ENCODE assay signal across 15 cellular contexts in genomic region chr3:183449791-183450190, GRCh38. TPM values are rescaled to one million over a fixed set of nuclear protein-coding genes. Genes with fewer than 3 reads are reported as not detected.
DNase-seq lines count a peak whose midpoint lies in the region; ATAC-seq, FAIRE-seq and TF ChIP-seq lines count a peak whose summit lies in the region.
"Had no signal": no experiment of that assay in that cellular context is flagged by ENCODE, and none has a peak within 500 bp of the region (broad histone marks: within the 10 kb centered on the region; RNA-seq: fewer than 3 reads in every experiment).

No MANE protein-coding gene starts in this region.

- no peak overlapping the region for H2BK15ac ChIP-seq in IMR-90 (ENCODE audit: low read depth, low read length)

- H4K91ac ChIP-seq in IMR-90 (ENCODE audit: insufficient read depth, low read depth, low read length): no peak overlapping the region

- no peak overlapping the region for H2AK5ac ChIP-seq in IMR-90 (ENCODE audit: low read depth, low read length)

- no peak overlapping the region for H2AFZ ChIP-seq in IMR-90 (replicated peaks; ENCODE audit: low read length, poor library complexity)
- H2AFZ ChIP-seq in endothelial cell of umbilical vein (ENCODE audit: low read depth, low read length): no peak overlapping the region
- no peak overlapping the region for H2AFZ ChIP-seq in neuron (ENCODE audit: low read depth, low read length)

- no peak overlapping the region for H2BK20ac ChIP-seq in IMR-90 (ENCODE audit: low read depth, low read length)

- no peak for TF ChIP-seq CTCF in IMR-90 (conservative IDR thresholded peaks at IDR 0.05; ENCODE audit: low read depth, low read length)
- TF ChIP-seq CTCF in endothelial cell of umbilical vein (IDR thresholded peaks at IDR 0.05; ENCODE audit: extremely low read depth in 1 of 2, insufficient read depth in 1 of 2, low read depth in 1 of 2, low read length in 2 of 2): no peak
- no peak for TF ChIP-seq CTCF in foreskin keratinocyte (conservative IDR thresholded peaks at IDR 0.05)

- H3K27ac ChIP-seq in BLaER1 treated with 17β-estradiol and CSF1 and Interleukin-3, amounts not matched to agents 10 nM and 100 nM: no peak overlapping the region
- H3K27ac ChIP-seq in IMR-90 (ENCODE audit: insufficient read depth, low read length): no peak overlapping the region
- H3K27ac ChIP-seq in endothelial cell of umbilical vein (ENCODE audit: insufficient read depth, low read depth, low read length): no peak overlapping the region
- H3K27ac ChIP-seq in foreskin keratinocyte: no peak overlapping the region
- H3K27ac ChIP-seq: thyroid gland had no signal

- 40% methylated on average over 1 of the region's 1 CpG; no CpG with 5 or more reads in 1 of the 2 experiments for WGBS in IMR-90 (ENCODE audit: extremely low coverage in 2 of 2, insufficient read length in 1 of 2), 2 experiments

- dilution Hi-C loops in IMR-90 (cut with HindIII; ENCODE audit: low sequenced_read_pairs, unreplicated experiment) (no loop called here), endothelial cell of umbilical vein (cut with MboI; ENCODE audit: extremely low pct_ligation_motif_present, low sequenced_read_pairs) (no loop called here)

- peak; percentile 9 for DNase-seq in IMR-90
- DNase-seq in endothelial cell of umbilical vein (ENCODE audit: low read depth, low spot score): no peak
- DNase-seq in cortex of kidney (lab: John Stamatoyannopoulos, UW): no peak
- DNase-seq in foreskin keratinocyte: no peak
- DNase-seq: activated effector memory CD4-positive, alpha-beta T cell treated with Interleukin-2 at 50 U/mL for 16 hours; aorta; mucosa of descending colon; NCI-H2029 treated with DMSO at 0.1 percent for 48 hours; NCI-H524 treated with DMSO at 0.1 percent for 48 hours; stimulated activated CD4-positive, alpha-beta T cell treated with anti-CD3 and anti-CD28 coated beads, Interleukin-1b, Interleukin-23, amount 100 ng/mL, for 48 hours had no signal

- no peak overlapping the region for H3K18ac ChIP-seq in IMR-90 (ENCODE audit: low read depth, low read length)

- no peak overlapping the region for H2BK5ac ChIP-seq in IMR-90 (ENCODE audit: low read depth, low read length, poor library complexity, severe bottlenecking)

- no peak overlapping the region for H3K4ac ChIP-seq in IMR-90 (ENCODE audit: low read depth, low read length)

- H3K9ac ChIP-seq in BLaER1 treated with 17β-estradiol and CSF1 and Interleukin-3, amounts not matched to agents 10 nM and 100 nM: peak overlapping the region in 1 of 11 experiments; percentile 2; a peak in 1 of 22 replicates
- H3K9ac ChIP-seq in IMR-90 (ENCODE audit: low read depth, low read length): peak overlapping the region; percentile 40; the same call in 1 of the 2 replicates
- H3K9ac ChIP-seq in endothelial cell of umbilical vein (replicated peaks; ENCODE audit: extremely low read depth, insufficient read depth, low read length): peak overlapping the region; percentile 22

- no peak overlapping the region for H2AK9ac ChIP-seq in IMR-90 (replicated peaks; ENCODE audit: low read depth, low read length, poor library complexity)

- no peak overlapping the region for H3K23ac ChIP-seq in IMR-90 (ENCODE audit: low read depth, low read length)

- no peaks in the 10 kb centered on the region; a peak in 1 of 22 replicates for H4K20me1 ChIP-seq in BLaER1 treated with 17β-estradiol and CSF1 and Interleukin-3, amounts not matched to agents 10 nM and 100 nM
- H4K20me1 ChIP-seq in IMR-90 (ENCODE audit: insufficient read depth, low read length) (no peaks in the 10 kb centered on the region), endothelial cell of umbilical vein (replicated peaks; ENCODE audit: control insufficient read depth, extremely low read depth, insufficient read depth, low read length) (no peaks in the 10 kb centered on the region)

- H3K79me2 ChIP-seq in endothelial cell of umbilical vein (ENCODE audit: control insufficient read depth, insufficient read depth, low read length): no peaks in the 10 kb centered on the region

- CTCF ChIA-PET in IMR-90 (lab: Yijun Ruan, JAX): interaction anchor here (0.6 kb wide), 1 partner anchor 970 kb away, joined by 4 read pairs; no protein-coding TSS in a partner anchor
- CTCF ChIA-PET in endothelial cell of umbilical vein (lab: Charles Lee): interaction anchor here (1.0 to 2.1 kb wide), 5 partner anchors 10 to 317 kb away, joined by 3 to 9 read pairs (median 4); no protein-coding TSS in a partner anchor

- H3K79me1 ChIP-seq in IMR-90 (ENCODE audit: low read depth in 1 of 2, low read length in 2 of 2): peaks cover 0 to 3% of the 10 kb centered on the region in 2 experiments; a peak in 1 of 4 replicates

- ATAC-seq in IMR-90 (ENCODE audit: low read depth) (no peak), HG03039 (IDR thresholded peaks at IDR 0.05; ENCODE audit: unreplicated experiment) (no peak), foreskin keratinocyte (no peak), GM21360 (IDR thresholded peaks at IDR 0.05; ENCODE audit: unreplicated experiment) (no peak)
- ATAC-seq: mucosa of descending colon had no signal

- no peak for TF ChIP-seq RAD21 in IMR-90 (IDR thresholded peaks at IDR 0.05; ENCODE audit: low read length)

- H3K4me2 ChIP-seq in BLaER1 treated with 17β-estradiol and CSF1 and Interleukin-3, amounts not matched to agents 10 nM and 100 nM: peak overlapping the region in 9 of 11 experiments; percentile 28 to 88 (median 83); a peak in 14 of 22 replicates
- H3K4me2 ChIP-seq in IMR-90 (ENCODE audit: low read depth, low read length) (peak overlapping the region; percentile 67; the same call in 1 of the 2 replicates), endothelial cell of umbilical vein (ENCODE audit: insufficient read depth, low read length) (peak overlapping the region; percentile 78)

- BruUV-seq in IMR-90 (replicated peaks; lab: Mats Ljungman, UMichigan): no TSS peak
- no TSS peak for BruUV-seq in endothelial cell of umbilical vein (replicated peaks; lab: Mats Ljungman, UMichigan)

- FAIRE-seq in endothelial cell of umbilical vein (lab: Jason Lieb, UNC): no peak

- no peak overlapping the region for H4K8ac ChIP-seq in IMR-90 (ENCODE audit: low read depth in 2 of 2, low read length in 2 of 2)

- no peak overlapping the region for H3K4me3 ChIP-seq in BLaER1 treated with 17β-estradiol and CSF1 and Interleukin-3, amounts not matched to agents 10 nM and 100 nM
- H3K4me3 ChIP-seq in IMR-90 (ENCODE audit: insufficient read depth, low read depth, low read length) (no peak overlapping the region), endothelial cell of umbilical vein (replicated peaks in 1 of 3; ENCODE audit: insufficient read depth in 1 of 3, low read depth in 1 of 3, low read length in 3 of 3) (peak overlapping the region in 1 of 3 experiments; percentile 26), neuron (ENCODE audit: low read length) (peak overlapping the region; percentile 70)
- H3K4me3 ChIP-seq: mucosa of descending colon, thyroid gland had no signal

- H3K9me1 ChIP-seq in IMR-90 (ENCODE audit: insufficient read depth, low read length): no peaks in the 10 kb centered on the region
- H3K9me1 ChIP-seq in endothelial cell of umbilical vein (replicated peaks; ENCODE audit: control insufficient read depth, extremely low read depth, insufficient read depth, low read length): no peaks in the 10 kb centered on the region

- TF ChIP-seq POLR2A in IMR-90 (IDR thresholded peaks at IDR 0.05; ENCODE audit: low read depth, low read length) (no peak), endothelial cell of umbilical vein (IDR thresholded peaks at IDR 0.05; ENCODE audit: low read depth, low read length) (no peak)

- no peak overlapping the region for H3K14ac ChIP-seq in IMR-90 (replicated peaks; ENCODE audit: low read depth, low read length)

- H3K4me1 ChIP-seq in BLaER1 treated with 17β-estradiol and CSF1 and Interleukin-3, amounts not matched to agents 10 nM and 100 nM: peaks cover 11 to 31% (median 21%) of the 10 kb centered on the region in 10 experiments
- H3K4me1 ChIP-seq in IMR-90 (ENCODE audit: control insufficient read depth, insufficient read depth, low read length): peaks cover 2% of the 10 kb centered on the region; the same call in 1 of the 2 replicates
- H3K4me1 ChIP-seq in endothelial cell of umbilical vein (ENCODE audit: control insufficient read depth, extremely low read depth, insufficient read depth, low read length): peaks cover 25% of the 10 kb centered on the region
- peaks cover 24% of the 10 kb centered on the region for H3K4me1 ChIP-seq in neuron (ENCODE audit: insufficient read depth, low read length)
- peaks cover 8% of the 10 kb centered on the region for H3K4me1 ChIP-seq in foreskin keratinocyte

- H3K27me3 ChIP-seq in BLaER1 treated with 17β-estradiol and CSF1 and Interleukin-3, amounts not matched to agents 10 nM and 100 nM: no peaks in the 10 kb centered on the region
- no peaks in the 10 kb centered on the region for H3K27me3 ChIP-seq in IMR-90 (ENCODE audit: control insufficient read depth, insufficient read depth, low read length)
- no peaks in the 10 kb centered on the region for H3K27me3 ChIP-seq in endothelial cell of umbilical vein (ENCODE audit: control insufficient read depth in 2 of 2, insufficient read depth in 2 of 2, low read length in 2 of 2)
- no peaks in the 10 kb centered on the region for H3K27me3 ChIP-seq in neuron (ENCODE audit: insufficient read depth, low read length)
- no peaks in the 10 kb centered on the region for H3K27me3 ChIP-seq in foreskin keratinocyte
- H3K27me3 ChIP-seq: thyroid gland had no signal

- no peak overlapping the region for H4K5ac ChIP-seq in IMR-90 (ENCODE audit: low read depth, low read length)

- H3K9me3 ChIP-seq in BLaER1 treated with 17β-estradiol and CSF1 and Interleukin-3, amounts not matched to agents 10 nM and 100 nM (replicated peaks in 1 of 11): peaks cover 0 to 5% (median 1%) of the 10 kb centered on the region in 11 experiments; a peak in 12 of 22 replicates
- H3K9me3 ChIP-seq in IMR-90 (ENCODE audit: control insufficient read depth, insufficient read depth, low read length) (no peaks in the 10 kb centered on the region), endothelial cell of umbilical vein (replicated peaks; ENCODE audit: control insufficient read depth, insufficient read depth, low read length) (no peaks in the 10 kb centered on the region), neuron (ENCODE audit: low read length) (no peaks in the 10 kb centered on the region)
- H3K9me3 ChIP-seq: mucosa of descending colon, thyroid gland had no signal

- in situ Hi-C loops in IMR-90 (cut with MboI; ENCODE audit: low sequenced_read_pairs): loop anchor here (25.0 kb wide), 1 partner anchor 813 kb away; the partner anchor contains the start of gene CAMK2N2

- no peak overlapping the region for H2BK120ac ChIP-seq in IMR-90 (ENCODE audit: low read depth, low read length)

- H3K56ac ChIP-seq in IMR-90 (ENCODE audit: extremely low read depth, insufficient read depth, low read length): no peak overlapping the region

- intact Hi-C loops in IMR-90 (cut with micrococcal nuclease): no loop called here
- intact Hi-C loops in endothelial cell of umbilical vein (cut with micrococcal nuclease): no loop called here

- peaks cover 21 to 32% (median 28%) of the 10 kb centered on the region in 11 experiments for H3K36me3 ChIP-seq in BLaER1 treated with 17β-estradiol and CSF1 and Interleukin-3, amounts not matched to agents 10 nM and 100 nM
- H3K36me3 ChIP-seq in IMR-90 (ENCODE audit: control insufficient read depth, insufficient read depth, low read length): peaks cover 3% of the 10 kb centered on the region
- H3K36me3 ChIP-seq in endothelial cell of umbilical vein (ENCODE audit: control insufficient read depth in 2 of 2, extremely low read depth in 1 of 2, insufficient read depth in 2 of 2, low read length in 2 of 2): no peaks in the 10 kb centered on the region
- H3K36me3 ChIP-seq in neuron (ENCODE audit: insufficient read depth, low read length): peaks cover 25% of the 10 kb centered on the region

- POLR2A ChIA-PET in IMR-90 (lab: Charles Lee; ENCODE audit: unreplicated experiment) (no interaction called here), endothelial cell of umbilical vein (lab: Charles Lee) (no interaction called here)

RNA-seq across cellular contexts. Expression of gene MCF2L2, which starts 21.4 kb away (rescaled TPM):
- total RNA-seq in IMR-90 (2012; rRNA removed) (under 0.01 TPM in 1 of 2 replicates, not detected in the other), endothelial cell of umbilical vein (0.99 and 1.1 TPM in 2 replicates), foreskin keratinocyte (0.14 and 0.25 TPM in 2 replicates)
- polyA plus RNA-seq in IMR-90 (2012; rRNA removed) (0.17 TPM in 1 of 2 replicates, not detected in the other), endothelial cell of umbilical vein (0.15 and 0.41 TPM in 2 replicates), foreskin keratinocyte (0.08 and 0.19 TPM in 2 replicates)
- polyA plus RNA-seq in IMR-90 (2012; cell fraction: cytosol; rRNA removed): not detected in 2 replicates
- polyA plus RNA-seq in IMR-90 (2012; cell fraction: nucleus; rRNA removed; ENCODE audit: low replicate concordance): 0.01 and 0.08 TPM in 2 replicates
- 0.08 and 0.13 TPM in 2 replicates for polyA plus RNA-seq in endothelial cell of umbilical vein (2011; cell fraction: cytosol; rRNA removed)
- 0.39 and 0.95 TPM in 2 replicates for polyA plus RNA-seq in endothelial cell of umbilical vein (2011; cell fraction: nucleus; rRNA removed)
- 0.97 and 1.0 TPM in 2 replicates for polyA plus RNA-seq in endothelial cell of umbilical vein (2012)
- polyA minus RNA-seq in endothelial cell of umbilical vein: 0.25 and 0.85 TPM in 2 replicates
- polyA minus RNA-seq in endothelial cell of umbilical vein (2011; cell fraction: cytosol; rRNA and poly(A)+ RNA removed): not detected
- 0.87 and 1.4 TPM in 2 replicates for polyA minus RNA-seq in endothelial cell of umbilical vein (2011; cell fraction: nucleus; rRNA and poly(A)+ RNA removed)
